8 cellular contexts compared by ENCODE assay signal in genomic region chr12:114683709-114684097, GRCh38. TPM values are rescaled to one million over a fixed set of nuclear protein-coding genes. Genes with fewer than 3 reads are reported as not detected.
DNase-seq lines count a peak whose midpoint lies in the region; ATAC-seq and TF ChIP-seq lines count a peak whose summit lies in the region.

No MANE protein-coding gene starts in this region.

- no peak overlapping the region for H3K27ac Mint-ChIP-seq in activated CD4-positive, alpha-beta T cell treated with anti-CD3 and anti-CD28 coated beads, Interleukin-2, amount 10 ng/mL, durations not matched to agents 24 days and 14 days
- no peak overlapping the region for H3K27ac Mint-ChIP-seq in central memory CD8-positive, alpha-beta T cell (ENCODE audit: low read depth)

- peak overlapping the region; percentile 81 to 85 for H3K27ac ChIP-seq in tibial artery
- H3K27ac ChIP-seq in MM.1S (ENCODE audit: low read length) = no peak overlapping the region

- H3K4me3 Mint-ChIP-seq in activated CD4-positive, alpha-beta T cell treated with anti-CD3 and anti-CD28 coated beads, Interleukin-2, amount 10 ng/mL, durations not matched to agents 24 days and 14 days = peak overlapping the region; percentile 57
- H3K4me3 Mint-ChIP-seq in central memory CD8-positive, alpha-beta T cell = peak overlapping the region; percentile 74

- TF ChIP-seq CTCF in lower leg skin (IDR thresholded peaks at IDR 0.05) (no peak), tibial artery (IDR thresholded peaks at IDR 0.05) (no peak), MM.1S (IDR thresholded peaks at IDR 0.05; ENCODE audit: low read length) (no peak)

- H4K20me1 ChIP-seq in MM.1S (ENCODE audit: insufficient read depth, low read length) = no peaks in the 10 kb centered on the region

- no peak for DNase-seq in activated CD4-positive, alpha-beta T cell treated with anti-CD3 and anti-CD28 coated beads, Interleukin-2, amount 10 ng/mL, durations not matched to agents 24 days and 14 days
- DNase-seq in activated CD4-positive, alpha-beta T cell treated with anti-CD3 and anti-CD28 coated beads, Interleukin-2, amount 50 U/mL, for 1 hour = no peak
- DNase-seq in central memory CD8-positive, alpha-beta T cell (ENCODE audit: low spot score in 2 of 2) = no peak
- DNase-seq in lower leg skin (ENCODE audit: low spot score in 2 of 2) (no peak), tibial artery (no peak), MM.1S (no peak), KG1 (lab: John Stamatoyannopoulos, UW) (no peak)

- no peak overlapping the region for H2AFZ ChIP-seq in MM.1S (ENCODE audit: low read length)

- peaks cover 85% of the 10 kb centered on the region for H3K27me3 Mint-ChIP-seq in activated CD4-positive, alpha-beta T cell treated with anti-CD3 and anti-CD28 coated beads, Interleukin-2, amount 10 ng/mL, durations not matched to agents 24 days and 14 days
- peaks cover 96% of the 10 kb centered on the region for H3K27me3 Mint-ChIP-seq in central memory CD8-positive, alpha-beta T cell

- no peak for ATAC-seq in central memory CD8-positive, alpha-beta T cell (replicated peaks; ENCODE audit: extremely low read depth, poor library complexity, severe bottlenecking)
- no peak for ATAC-seq in HG03469 (IDR thresholded peaks at IDR 0.05; ENCODE audit: unreplicated experiment)

- no peaks in the 10 kb centered on the region for H3K79me2 ChIP-seq in MM.1S (ENCODE audit: low read length)

- intact Hi-C loops in activated CD4-positive, alpha-beta T cell treated with anti-CD3 and anti-CD28 coated beads, Interleukin-2, amount 10 ng/mL, durations not matched to agents 24 days and 14 days (cut with micrococcal nuclease) = loop anchor here (2.0 to 5.0 kb wide), 4 partner anchors 17 to 1211 kb away; partner anchors contain the start of gene LHX5
- intact Hi-C loops in lower leg skin (cut with DNase I; ENCODE audit: low total_unique reads) = no loop called here
- intact Hi-C loops in tibial artery (cut with DNase I; ENCODE audit: low total_unique reads) = no loop called here

- peaks cover 8% of the 10 kb centered on the region for H3K36me3 Mint-ChIP-seq in activated CD4-positive, alpha-beta T cell treated with anti-CD3 and anti-CD28 coated beads, Interleukin-2, amount 10 ng/mL, durations not matched to agents 24 days and 14 days (ENCODE audit: low read depth)
- H3K36me3 Mint-ChIP-seq in central memory CD8-positive, alpha-beta T cell (ENCODE audit: insufficient read depth) = peaks cover 6% of the 10 kb centered on the region

- peaks cover 15% of the 10 kb centered on the region for H3K9me3 Mint-ChIP-seq in activated CD4-positive, alpha-beta T cell treated with anti-CD3 and anti-CD28 coated beads, Interleukin-2, amount 10 ng/mL, durations not matched to agents 24 days and 14 days
- H3K9me3 Mint-ChIP-seq in central memory CD8-positive, alpha-beta T cell = no peaks in the 10 kb centered on the region

- H3K4me3 ChIP-seq in lower leg skin (ENCODE audit: low read depth, poor library complexity, severe bottlenecking) (peak overlapping the region; percentile 54), tibial artery (peak overlapping the region; percentile 58 to 74), MM.1S (ENCODE audit: low read length) (no peak overlapping the region)

- no peak overlapping the region for H3K4me2 ChIP-seq in MM.1S (ENCODE audit: low read depth, low read length)

- H3K36me3 ChIP-seq in tibial artery (no peaks in the 10 kb centered on the region), MM.1S (replicated peaks; ENCODE audit: insufficient read depth, low read length) (no peaks in the 10 kb centered on the region)

- 1 to 2% methylated on average over 19 of the region's 19 CpGs for WGBS in lower leg skin, 2 donors

- no peak for TF ChIP-seq POLR2A in lower leg skin (IDR thresholded peaks at IDR 0.05)

- no peaks in the 10 kb centered on the region for H3K9me2 ChIP-seq in MM.1S (replicated peaks; ENCODE audit: insufficient read depth, low read length)

- peaks cover 0 to 27% (median 8%) of the 10 kb centered on the region in 4 donors for H3K4me1 ChIP-seq in tibial artery
- H3K4me1 ChIP-seq in MM.1S (ENCODE audit: low read length) = no peaks in the 10 kb centered on the region

- no peak overlapping the region for H3K9ac ChIP-seq in MM.1S (ENCODE audit: low read length)

- no peaks in the 10 kb centered on the region for H3F3A ChIP-seq in MM.1S (ENCODE audit: insufficient read depth, low read length)

- H3K9me3 ChIP-seq in tibial artery (no peaks in the 10 kb centered on the region), MM.1S (replicated peaks; ENCODE audit: insufficient read depth, low read length) (no peaks in the 10 kb centered on the region)

- peaks cover 10% of the 10 kb centered on the region for H3K4me1 Mint-ChIP-seq in activated CD4-positive, alpha-beta T cell treated with anti-CD3 and anti-CD28 coated beads, Interleukin-2, amount 10 ng/mL, durations not matched to agents 24 days and 14 days
- peaks cover 16% of the 10 kb centered on the region for H3K4me1 Mint-ChIP-seq in central memory CD8-positive, alpha-beta T cell

- H3K27me3 ChIP-seq in tibial artery (peaks cover 0 to 24% of the 10 kb centered on the region in 2 donors), MM.1S (replicated peaks; ENCODE audit: insufficient read depth, low read length) (no peaks in the 10 kb centered on the region)

RNA-seq across cellular contexts. Expression of gene TBX3, which starts 0.3 kb away (rescaled TPM):
- total RNA-seq in activated CD4-positive, alpha-beta T cell treated with anti-CD3 and anti-CD28 coated beads, Interleukin-2, amount 10 ng/mL, durations not matched to agents 24 days and 14 days = not detected in 2 replicates
- total RNA-seq in lower leg skin = 10 to 100 TPM; 15.2 to 48.1 (median 35.4) TPM

Comparison
In these comparisons a context has a peak if more than half of its experiments do, and no peak if none do; other contexts are left out.
1. RNA of gene TBX3, which starts 0.3 kb away (total RNA-seq): 15.2 to 48.1 TPM in lower leg skin; not detected in activated CD4-positive, alpha-beta T cell treated with anti-CD3 and anti-CD28 coated beads, Interleukin-2, amount 10 ng/mL, durations not matched to agents 24 days and 14 days; every median in the first group is over 10 times any median in the second.